ENCODE assay signal across 21 cellular contexts in genomic region chr3:173841334-173841733, GRCh38.
DNase-seq lines count a peak whose midpoint lies in the region; ATAC-seq lines count a peak whose summit lies in the region.
"Had no signal": no experiment of that assay in that cellular context is flagged by ENCODE, and none has a peak within 500 bp of the region (broad histone marks: within the 10 kb centered on the region; RNA-seq: fewer than 3 reads in every experiment).

No MANE protein-coding gene starts in this region.

- H3K27ac Mint-ChIP-seq in activated CD4-positive, alpha-beta T cell treated with anti-CD3 and anti-CD28 coated beads, Interleukin-2, amount 10 ng/mL, durations not matched to agents 24 days and 14 days, result no peak overlapping the region
- H3K27ac Mint-ChIP-seq: CD14-positive monocyte; CD4-positive, alpha-beta T cell; CD8-positive, alpha-beta memory T cell; GM23338; HFFc6 had no signal

- no peaks in the 10 kb centered on the region for H3K36me3 Mint-ChIP-seq in activated CD4-positive, alpha-beta T cell treated with anti-CD3 and anti-CD28 coated beads, Interleukin-2, amount 10 ng/mL, durations not matched to agents 24 days and 14 days (ENCODE audit: low read depth)
- H3K36me3 Mint-ChIP-seq: CD14-positive monocyte; CD8-positive, alpha-beta memory T cell had no signal

- H3K4me1 Mint-ChIP-seq in activated CD4-positive, alpha-beta T cell treated with anti-CD3 and anti-CD28 coated beads, Interleukin-2, amount 10 ng/mL, durations not matched to agents 24 days and 14 days, result no peaks in the 10 kb centered on the region
- H3K4me1 Mint-ChIP-seq: CD14-positive monocyte; CD8-positive, alpha-beta memory T cell had no signal

- DNase-seq in EH (ENCODE audit: low read depth) (peak; percentile 17), astrocyte of the hippocampus (ENCODE audit: low read depth, low spot score) (peak; percentile 5), iris pigment epithelial cell (ENCODE audit: low read depth) (peak; percentile 0), SHP77 treated with DMSO at 0.1 percent for 48 hours (lab: John Stamatoyannopoulos, UW) (no peak), NCI-H1694 treated with DMSO at 0.1 percent for 48 hours (lab: John Stamatoyannopoulos, UW) (no peak)
- DNase-seq in activated CD4-positive, alpha-beta T cell treated with anti-CD3 and anti-CD28 coated beads, Interleukin-2, amount 10 ng/mL, durations not matched to agents 24 days and 14 days, result no peak
- DNase-seq: 8988T; ACHN; AML-193; BE2C; CD4-positive, alpha-beta T cell; CD8-positive, alpha-beta memory T cell; DMS 273 treated with DMSO at 0.1 percent for 48 hours; DMS79; H9; HFFc6 had no signal

- no peak overlapping the region for H3K4me3 Mint-ChIP-seq in activated CD4-positive, alpha-beta T cell treated with anti-CD3 and anti-CD28 coated beads, Interleukin-2, amount 10 ng/mL, durations not matched to agents 24 days and 14 days
- H3K4me3 Mint-ChIP-seq: CD14-positive monocyte; CD4-positive, alpha-beta T cell; CD8-positive, alpha-beta memory T cell; GM23338; H9; HFFc6 had no signal

- intact Hi-C loops in activated CD4-positive, alpha-beta T cell treated with anti-CD3 and anti-CD28 coated beads, Interleukin-2, amount 10 ng/mL, durations not matched to agents 24 days and 14 days (cut with micrococcal nuclease), result no loop called here

- H3K9me3 Mint-ChIP-seq in activated CD4-positive, alpha-beta T cell treated with anti-CD3 and anti-CD28 coated beads, Interleukin-2, amount 10 ng/mL, durations not matched to agents 24 days and 14 days, result no peaks in the 10 kb centered on the region
- H3K9me3 Mint-ChIP-seq: HFFc6 had no signal

- ATAC-seq in GM18498 (IDR thresholded peaks at IDR 0.05; ENCODE audit: unreplicated experiment), result no peak
- ATAC-seq: A549, GM23338, HCT116 had no signal

- H3K27me3 Mint-ChIP-seq in activated CD4-positive, alpha-beta T cell treated with anti-CD3 and anti-CD28 coated beads, Interleukin-2, amount 10 ng/mL, durations not matched to agents 24 days and 14 days, result no peaks in the 10 kb centered on the region
- H3K27me3 Mint-ChIP-seq: CD4-positive, alpha-beta T cell; CD8-positive, alpha-beta memory T cell had no signal

Comparison
In these comparisons a context has a peak if more than half of its experiments do, and no peak if none do; other contexts are left out.
1. DNase-seq: peak in EH (single experiment), astrocyte of the hippocampus (single experiment) and iris pigment epithelial cell (single experiment); none in SHP77 treated with DMSO at 0.1 percent for 48 hours (single experiment), NCI-H1694 treated with DMSO at 0.1 percent for 48 hours (single experiment) and activated CD4-positive, alpha-beta T cell treated with anti-CD3 and anti-CD28 coated beads, Interleukin-2, amount 10 ng/mL, durations not matched to agents 24 days and 14 days (single experiment).